ENCODE assay signal across 34 cellular contexts in the genomic region with DNA sequence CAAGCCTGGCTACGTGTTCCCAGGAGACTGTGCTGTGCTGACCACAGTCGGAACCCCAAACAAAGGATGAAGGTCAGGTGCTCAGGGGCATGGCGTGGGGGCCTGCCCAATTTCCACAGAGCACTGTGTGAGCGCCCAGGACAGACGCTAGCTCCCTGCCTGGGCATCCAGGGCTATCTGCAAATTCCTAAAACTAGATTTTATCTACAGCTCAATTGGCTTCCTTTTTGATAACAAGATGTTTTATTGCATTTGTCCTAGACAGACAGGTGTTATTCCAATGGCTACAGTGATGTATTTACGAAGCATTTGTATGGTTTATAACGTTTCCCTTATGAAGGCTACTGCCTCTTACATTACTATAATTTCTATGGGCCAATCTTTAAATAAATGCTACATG.
"Had no signal": no experiment of that assay in that cellular context is flagged by ENCODE, and none has a peak within 500 bp of the region (broad histone marks: within the 10 kb centered on the region; RNA-seq: fewer than 3 reads in every experiment).

No MANE protein-coding gene starts in this region.

- H3K27ac ChIP-seq: cardiac muscle cell, Peyer's patch, SJSA1, VCaP had no signal

- ATAC-seq: activated naive CD4-positive, alpha-beta T cell treated with anti-CD3 and anti-CD28 coated beads, Interleukin-2, amount 50 U/mL, for 72 hours; activated T-cell treated with anti-CD3 and anti-CD28 coated beads, Interleukin-2, amount 50 U/mL, for 4 hours had no signal

- H3K36me3 ChIP-seq: cardiac muscle cell, Peyer's patch, SJSA1 had no signal

- H3K27me3 Mint-ChIP-seq: activated CD4-positive, alpha-beta memory T cell treated with anti-CD3 and anti-CD28 coated beads for 36 hours had no signal

- H3K36me3 Mint-ChIP-seq: activated CD4-positive, alpha-beta memory T cell treated with anti-CD3 and anti-CD28 coated beads for 36 hours had no signal

- H3K4me1 Mint-ChIP-seq: activated B cell treated with CpG ODN at 0.5 μM for 24 hours had no signal

- H3K27me3 ChIP-seq: cardiac muscle cell, Peyer's patch, SJSA1 had no signal

- H3K4me3 Mint-ChIP-seq: activated B cell treated with CpG ODN at 0.5 μM for 24 hours; activated CD4-positive, alpha-beta memory T cell treated with anti-CD3 and anti-CD28 coated beads for 36 hours; activated naive CD4-positive, alpha-beta T cell treated with anti-CD3 and anti-CD28 coated beads for 36 hours; activated T-cell treated with anti-CD3 and anti-CD28 coated beads, Interleukin-2, amount 50 U/mL, for 4 hours; activated T-helper 1 cell treated with anti-CD3 and anti-CD28 coated beads, Interleukin-12 subunit alpha, Interleukin-12 subunit beta, Interleukin-2, Interleukin-4 antibody, amounts not matched to agents 30 ng/mL and 10 ng/mL and 1 ng/mL, durations not matched to agents 14 hours and 24 hours and 36 hours had no signal

- DNase-seq: activated B cell treated with CpG ODN at 0.5 μM for 24 hours; activated CD4-positive, alpha-beta memory T cell treated with anti-CD3 and anti-CD28 coated beads for 36 hours; activated CD4-positive, alpha-beta T cell treated with anti-CD3 and anti-CD28 coated beads for 4 hours; activated CD4-positive, alpha-beta T cell treated with anti-CD3 and anti-CD28 coated beads, Interleukin-2, amount 50 U/mL, for 1 hour; activated CD4-positive, CD25-positive, alpha-beta regulatory T cell treated with anti-CD3 and anti-CD28 coated beads, Interleukin-2, amount 50 U/mL, for 72 hours; activated CD8-positive, alpha-beta memory T cell treated with anti-CD3 and anti-CD28 coated beads, Interleukin-2, amount 50 U/mL, for 4 hours; activated gamma-delta T cell treated with Interleukin-2 at 50 U/mL for 16 hours; activated naive CD4-positive, alpha-beta T cell treated with anti-CD3 and anti-CD28 coated beads for 36 hours; activated T-cell treated with anti-CD3 and anti-CD28 coated beads for 4 hours; activated T-cell treated with anti-CD3 and anti-CD28 coated beads, Interleukin-2, amount 50 U/mL, for 4 hours; amniotic stem cell; aorta; Karpas-422; KBM-7; NCI-H1105 treated with DMSO at 0.1 percent for 48 hours; NCI-H1436; NCI-H1694; NCI-H1930; NCI-H2081 treated with DMSO at 0.1 percent for 48 hours; NCI-H226; NCI-H446 treated with DMSO at 0.1 percent for 48 hours; NCI-H524; RPMI8226; SHP77 treated with DMSO at 0.1 percent for 48 hours; SW 1271; T-helper 1 cell; T-helper 2 cell; T-helper 9 cell had no signal

- H3K27ac Mint-ChIP-seq: activated B cell treated with CpG ODN at 0.5 μM for 24 hours; activated CD4-positive, alpha-beta memory T cell treated with anti-CD3 and anti-CD28 coated beads for 36 hours; activated naive CD4-positive, alpha-beta T cell treated with anti-CD3 and anti-CD28 coated beads for 36 hours; activated naive CD4-positive, alpha-beta T cell treated with anti-CD3 and anti-CD28 coated beads, Interleukin-2, amount 50 U/mL, for 72 hours; activated T-helper 1 cell treated with anti-CD3 and anti-CD28 coated beads, Interleukin-12 subunit alpha, Interleukin-12 subunit beta, Interleukin-2, Interleukin-4 antibody, amounts not matched to agents 30 ng/mL and 10 ng/mL and 1 ng/mL, durations not matched to agents 14 hours and 24 hours and 36 hours had no signal

- H3K9me3 ChIP-seq: Peyer's patch, SJSA1 had no signal

- H3K4me3 ChIP-seq: cardiac muscle cell, Peyer's patch, SJSA1 had no signal

- H3K9me3 Mint-ChIP-seq: activated B cell treated with CpG ODN at 0.5 μM for 24 hours; activated CD4-positive, alpha-beta memory T cell treated with anti-CD3 and anti-CD28 coated beads for 36 hours; activated naive CD4-positive, alpha-beta T cell treated with anti-CD3 and anti-CD28 coated beads for 36 hours; activated T-cell treated with anti-CD3 and anti-CD28 coated beads, Interleukin-2, amount 50 U/mL, for 4 hours had no signal
